Comparison of ENCODE assay signal across 21 cellular contexts in genomic region chr1:245301921-245302320, GRCh38.
"Had no signal": no experiment of that assay in that cellular context is flagged by ENCODE, and none has a peak within 500 bp of the region (broad histone marks: within the 10 kb centered on the region; RNA-seq: fewer than 3 reads in every experiment).

No MANE protein-coding gene starts in this region.

- H3K4me1 Mint-ChIP-seq: activated naive CD8-positive, alpha-beta T cell treated with anti-CD3 and anti-CD28 coated beads for 36 hours; stimulated activated effector memory CD8-positive, alpha-beta T cell treated with anti-CD3 and anti-CD28 coated beads, Interleukin-12 subunit alpha, Interleukin-12 subunit beta, amount 100 ng/mL, for 72 hours had no signal

- H3K9me3 Mint-ChIP-seq: activated naive CD8-positive, alpha-beta T cell treated with anti-CD3 and anti-CD28 coated beads for 36 hours; activated T-helper 2 cell treated with anti-CD3 and anti-CD28 coated beads, Interferon-gamma antibody, Interleukin-2, Interleukin-4, amounts not matched to agents 10 μg/mL and 5 μg/mL and 100 μg/mL, durations not matched to agents 14 hours and 24 hours and 36 hours; dendritic cell treated with granulocyte-macrophage colony-stimulating factor and Interleukin-4, amounts not matched to agents 40 ng/mL and 50 ng/mL, for 4 days; stimulated activated effector memory CD8-positive, alpha-beta T cell treated with anti-CD3 and anti-CD28 coated beads, Interleukin-12 subunit alpha, Interleukin-12 subunit beta, amount 100 ng/mL, for 72 hours; stimulated activated naive CD8-positive, alpha-beta T cell treated with anti-CD3 and anti-CD28 coated beads, Interleukin-15, amount 100 ng/mL, for 72 hours had no signal

- H3K36me3 Mint-ChIP-seq: activated naive CD8-positive, alpha-beta T cell treated with anti-CD3 and anti-CD28 coated beads for 36 hours; naive B cell; neural progenitor cell; stimulated activated effector memory CD8-positive, alpha-beta T cell treated with anti-CD3 and anti-CD28 coated beads, Interleukin-12 subunit alpha, Interleukin-12 subunit beta, amount 100 ng/mL, for 72 hours had no signal

- H3K4me3 Mint-ChIP-seq: activated naive CD8-positive, alpha-beta T cell treated with anti-CD3 and anti-CD28 coated beads for 36 hours; activated T-cell treated with anti-CD3 and anti-CD28 coated beads, Interleukin-2, amount 50 U/mL, for 4 hours; dendritic cell treated with granulocyte-macrophage colony-stimulating factor and Interleukin-4, amounts not matched to agents 40 ng/mL and 50 ng/mL, for 4 days; naive B cell; neural progenitor cell; stimulated activated effector memory CD8-positive, alpha-beta T cell treated with anti-CD3 and anti-CD28 coated beads, Interleukin-12 subunit alpha, Interleukin-12 subunit beta, amount 100 ng/mL, for 72 hours; stimulated activated naive CD8-positive, alpha-beta T cell treated with anti-CD3 and anti-CD28 coated beads, Interleukin-15, amount 100 ng/mL, for 72 hours had no signal

- H3K27ac Mint-ChIP-seq: activated naive CD8-positive, alpha-beta T cell treated with anti-CD3 and anti-CD28 coated beads for 36 hours; activated T-helper 2 cell treated with anti-CD3 and anti-CD28 coated beads, Interferon-gamma antibody, Interleukin-2, Interleukin-4, amounts not matched to agents 10 μg/mL and 5 μg/mL and 100 μg/mL, durations not matched to agents 14 hours and 24 hours and 36 hours; dendritic cell treated with granulocyte-macrophage colony-stimulating factor and Interleukin-4, amounts not matched to agents 40 ng/mL and 50 ng/mL, for 4 days; stimulated activated effector memory CD8-positive, alpha-beta T cell treated with anti-CD3 and anti-CD28 coated beads, Interleukin-12 subunit alpha, Interleukin-12 subunit beta, amount 100 ng/mL, for 72 hours; stimulated activated naive CD8-positive, alpha-beta T cell treated with anti-CD3 and anti-CD28 coated beads, Interleukin-15, amount 100 ng/mL, for 72 hours had no signal

- DNase-seq: activated CD4-positive, alpha-beta T cell treated with anti-CD3 and anti-CD28 coated beads, Interleukin-2, amount 50 U/mL, for 1 hour; activated CD4-positive, CD25-positive, alpha-beta regulatory T cell treated with anti-CD3 and anti-CD28 coated beads, Interleukin-2, amount 50 U/mL, for 72 hours; activated CD8-positive, alpha-beta memory T cell treated with anti-CD3 and anti-CD28 coated beads for 24 hours; activated CD8-positive, alpha-beta memory T cell treated with anti-CD3 and anti-CD28 coated beads, Interleukin-2, amount 50 U/mL, for 48 hours; activated naive CD4-positive, alpha-beta T cell; activated naive CD8-positive, alpha-beta T cell treated with anti-CD3 and anti-CD28 coated beads for 36 hours; activated T-cell treated with anti-CD3 and anti-CD28 coated beads, Interleukin-2, amount 50 U/mL, for 4 hours; effector CD8-positive, alpha-beta T cell; gastrocnemius medialis; islet precursor cell; left colon; naive B cell; posterior cingulate gyrus; small intestine; stimulated activated CD4-positive, alpha-beta T cell treated with anti-CD3 and anti-CD28 coated beads, Interleukin-2, amount 100 ng/mL, for 24 hours; stimulated activated naive CD8-positive, alpha-beta T cell treated with anti-CD3 and anti-CD28 coated beads, Interleukin-15, amount 100 ng/mL, for 72 hours had no signal

- ATAC-seq: activated T-cell treated with anti-CD3 and anti-CD28 coated beads, Interleukin-2, amount 50 U/mL, for 4 hours; esophagus mucosa; gastrocnemius medialis; left colon; stimulated activated effector memory CD8-positive, alpha-beta T cell treated with anti-CD3 and anti-CD28 coated beads, Interleukin-12 subunit alpha, Interleukin-12 subunit beta, amount 100 ng/mL, for 72 hours; stimulated activated naive CD8-positive, alpha-beta T cell treated with anti-CD3 and anti-CD28 coated beads, Interleukin-15, amount 100 ng/mL, for 72 hours had no signal
